2 cellular contexts compared by ENCODE assay signal in the genomic region with DNA sequence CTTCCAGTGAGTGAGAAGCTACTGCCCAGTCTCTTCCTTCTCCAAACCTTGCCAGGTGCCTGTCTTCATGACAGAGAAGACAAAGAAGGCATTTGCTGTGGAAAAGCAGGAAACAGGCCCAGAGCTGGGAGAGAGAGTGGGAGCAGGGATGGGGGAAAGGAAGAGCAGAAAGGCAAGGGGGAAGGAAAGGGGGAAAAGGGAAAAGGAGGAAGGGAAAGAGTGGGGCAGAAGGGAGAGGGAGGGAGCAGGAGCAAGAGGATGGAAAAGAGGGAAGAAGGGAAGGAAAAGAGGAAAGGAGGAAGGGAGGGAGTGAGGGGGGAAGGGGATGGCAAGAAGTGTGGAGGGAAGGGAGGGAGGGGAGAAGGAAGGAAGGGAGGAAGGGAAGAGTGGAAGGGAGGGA.
TF ChIP-seq lines count a peak whose summit lies in the region.

No MANE protein-coding gene starts in this region.

TF ChIP-seq in HepG2, 621 proteins besides CTCF, POLR2A, EP300 and RAD21 (continued from another document):
- TF ChIP-seq, protein P1, sequence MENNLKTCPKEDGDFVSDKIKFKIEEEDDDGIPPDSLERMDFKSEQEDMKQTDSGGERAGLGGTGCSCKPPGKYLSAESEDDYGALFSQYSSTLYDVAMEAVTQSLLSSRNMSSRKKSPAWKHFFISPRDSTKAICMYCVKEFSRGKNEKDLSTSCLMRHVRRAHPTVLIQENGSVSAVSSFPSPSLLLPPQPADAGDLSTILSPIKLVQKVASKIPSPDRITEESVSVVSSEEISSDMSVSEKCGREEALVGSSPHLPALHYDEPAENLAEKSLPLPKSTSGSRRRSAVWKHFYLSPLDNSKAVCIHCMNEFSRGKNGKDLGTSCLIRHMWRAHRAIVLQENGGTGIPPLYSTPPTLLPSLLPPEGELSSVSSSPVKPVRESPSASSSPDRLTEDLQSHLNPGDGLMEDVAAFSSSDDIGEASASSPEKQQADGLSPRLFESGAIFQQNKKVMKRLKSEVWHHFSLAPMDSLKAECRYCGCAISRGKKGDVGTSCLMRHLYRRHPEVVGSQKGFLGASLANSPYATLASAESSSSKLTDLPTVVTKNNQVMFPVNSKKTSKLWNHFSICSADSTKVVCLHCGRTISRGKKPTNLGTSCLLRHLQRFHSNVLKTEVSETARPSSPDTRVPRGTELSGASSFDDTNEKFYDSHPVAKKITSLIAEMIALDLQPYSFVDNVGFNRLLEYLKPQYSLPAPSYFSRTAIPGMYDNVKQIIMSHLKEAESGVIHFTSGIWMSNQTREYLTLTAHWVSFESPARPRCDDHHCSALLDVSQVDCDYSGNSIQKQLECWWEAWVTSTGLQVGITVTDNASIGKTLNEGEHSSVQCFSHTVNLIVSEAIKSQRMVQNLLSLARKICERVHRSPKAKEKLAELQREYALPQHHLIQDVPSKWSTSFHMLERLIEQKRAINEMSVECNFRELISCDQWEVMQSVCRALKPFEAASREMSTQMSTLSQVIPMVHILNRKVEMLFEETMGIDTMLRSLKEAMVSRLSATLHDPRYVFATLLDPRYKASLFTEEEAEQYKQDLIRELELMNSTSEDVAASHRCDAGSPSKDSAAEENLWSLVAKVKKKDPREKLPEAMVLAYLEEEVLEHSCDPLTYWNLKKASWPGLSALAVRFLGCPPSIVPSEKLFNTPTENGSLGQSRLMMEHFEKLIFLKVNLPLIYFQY (CRISPR knock-in tag; IDR thresholded peaks at IDR 0.05; ENCODE audit: borderline replicate concordance), result no peak

TF ChIP-seq in K562, 482 proteins besides CTCF, POLR2A, EP300 and RAD21 (continued from another document):
- TF ChIP-seq, protein P2, sequence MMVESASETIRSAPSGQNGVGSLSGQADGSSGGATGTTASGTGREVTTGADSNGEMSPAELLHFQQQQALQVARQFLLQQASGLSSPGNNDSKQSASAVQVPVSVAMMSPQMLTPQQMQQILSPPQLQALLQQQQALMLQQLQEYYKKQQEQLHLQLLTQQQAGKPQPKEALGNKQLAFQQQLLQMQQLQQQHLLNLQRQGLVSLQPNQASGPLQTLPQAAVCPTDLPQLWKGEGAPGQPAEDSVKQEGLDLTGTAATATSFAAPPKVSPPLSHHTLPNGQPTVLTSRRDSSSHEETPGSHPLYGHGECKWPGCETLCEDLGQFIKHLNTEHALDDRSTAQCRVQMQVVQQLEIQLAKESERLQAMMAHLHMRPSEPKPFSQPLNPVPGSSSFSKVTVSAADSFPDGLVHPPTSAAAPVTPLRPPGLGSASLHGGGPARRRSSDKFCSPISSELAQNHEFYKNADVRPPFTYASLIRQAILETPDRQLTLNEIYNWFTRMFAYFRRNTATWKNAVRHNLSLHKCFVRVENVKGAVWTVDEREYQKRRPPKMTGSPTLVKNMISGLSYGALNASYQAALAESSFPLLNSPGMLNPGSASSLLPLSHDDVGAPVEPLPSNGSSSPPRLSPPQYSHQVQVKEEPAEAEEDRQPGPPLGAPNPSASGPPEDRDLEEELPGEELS (CRISPR knock-in tag; IDR thresholded peaks at IDR 0.05; ENCODE audit: borderline replicate concordance), result no peak
